2 cellular contexts compared by ENCODE assay signal in genomic region chr20:44771172-44771535, GRCh38.
TF ChIP-seq lines count a peak whose summit lies in the region.

No MANE protein-coding gene starts in this region.

TF ChIP-seq in IMR-90, 13 proteins besides CTCF, POLR2A, EP300 and RAD21:
- TF ChIP-seq SMC3 (IDR thresholded peaks at IDR 0.05; ENCODE audit: low read depth, low read length) (no peak), RCOR1 (IDR thresholded peaks at IDR 0.05; ENCODE audit: insufficient replicate concordance, low read length) (no peak), ELK1 (IDR thresholded peaks at IDR 0.05; ENCODE audit: borderline replicate concordance, low read depth, low read length) (no peak), MAFK (IDR thresholded peaks at IDR 0.05; ENCODE audit: low read depth, low read length) (no peak), CEBPB (IDR thresholded peaks at IDR 0.05; ENCODE audit: low read depth, low read length) (no peak), NFE2L2 (IDR thresholded peaks at IDR 0.05; ENCODE audit: low read depth, low read length) (no peak)

TF ChIP-seq in WTC11, 78 proteins besides CTCF, POLR2A, EP300 and RAD21:
- no peak for TF ChIP-seq ZNF425 (CRISPR knock-in tag; conservative IDR thresholded peaks at IDR 0.05)
- no peak for TF ChIP-seq TP53 (CRISPR knock-in tag; IDR thresholded peaks at IDR 0.05)
- TF ChIP-seq FOXP1 (CRISPR knock-in tag; IDR thresholded peaks at IDR 0.05; ENCODE audit: borderline replicate concordance), result no peak
- TF ChIP-seq PREB (CRISPR knock-in tag; IDR thresholded peaks at IDR 0.05; ENCODE audit: borderline replicate concordance), result no peak
- TF ChIP-seq FOXJ3 (CRISPR knock-in tag; IDR thresholded peaks at IDR 0.05; ENCODE audit: borderline replicate concordance), result no peak
- TF ChIP-seq SMAD3 (CRISPR knock-in tag; IDR thresholded peaks at IDR 0.05; ENCODE audit: borderline replicate concordance), result no peak
